ENCODE assay signal across 21 cellular contexts in the genomic region with DNA sequence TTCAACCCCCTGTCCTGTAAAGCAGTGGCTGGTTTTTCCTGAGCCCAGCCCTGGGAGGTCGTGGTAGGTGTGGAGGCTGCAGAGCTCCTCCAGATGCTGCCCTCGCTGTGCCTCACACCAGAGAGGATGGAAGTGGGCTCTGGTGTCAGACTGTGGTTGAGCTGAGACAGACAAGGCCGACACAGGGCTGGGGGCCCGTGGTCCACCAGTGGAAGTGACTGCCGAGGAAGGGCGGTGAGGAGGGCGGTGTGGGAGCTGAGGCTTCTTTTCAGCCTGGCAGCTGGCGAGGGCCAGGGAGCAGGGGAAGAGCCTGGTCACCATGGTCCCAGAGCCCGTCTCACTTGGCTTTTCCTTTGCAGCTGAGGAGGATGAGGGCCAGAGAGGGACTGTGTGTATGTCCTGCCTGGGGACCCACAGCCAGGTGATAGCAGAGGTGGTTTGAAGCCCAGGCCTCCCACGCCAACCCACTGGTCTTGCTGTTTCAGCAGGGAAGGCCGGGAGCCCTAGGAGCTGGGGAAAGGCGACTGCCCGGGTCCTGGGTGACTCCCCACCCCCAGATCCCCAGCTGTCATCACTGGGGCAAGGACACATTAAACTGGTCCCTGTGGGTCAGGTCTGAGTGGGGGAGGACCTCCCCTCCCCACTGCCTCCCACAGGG. TPM values are rescaled to one million over a fixed set of nuclear protein-coding genes. Genes with fewer than 3 reads are reported as not detected.
DNase-seq lines count a peak whose midpoint lies in the region; ATAC-seq and TF ChIP-seq lines count a peak whose summit lies in the region.
"Had no signal": no experiment of that assay in that cellular context is flagged by ENCODE, and none has a peak within 500 bp of the region (broad histone marks: within the 10 kb centered on the region; RNA-seq: fewer than 3 reads in every experiment).

No MANE protein-coding gene starts in this region.

- H3K27ac Mint-ChIP-seq in effector memory CD8-positive, alpha-beta T cell: peak overlapping the region; percentile 57 to 77
- H3K27ac Mint-ChIP-seq in natural killer cell: no peak overlapping the region
- H3K27ac Mint-ChIP-seq: CD8-positive, alpha-beta T cell had no signal

- intact Hi-C loops in cardiac septum (cut with DNase I): no loop called here
- intact Hi-C loops in left ventricle myocardium inferior (cut with micrococcal nuclease): no loop called here
- intact Hi-C loops in natural killer cell (cut with micrococcal nuclease): no loop called here
- intact Hi-C loops in spleen (cut with DNase I; ENCODE audit: low total_unique reads): no loop called here

- TF ChIP-seq CTCF in left ventricle myocardium inferior (IDR thresholded peaks at IDR 0.05; ENCODE audit: borderline replicate concordance) (no peak), natural killer cell (IDR thresholded peaks at IDR 0.05) (no peak), spleen (IDR thresholded peaks at IDR 0.05 in 8 of 11, conservative IDR thresholded peaks at IDR 0.05 in 3 of 11) (no peak)

- H3K9me3 Mint-ChIP-seq in effector memory CD8-positive, alpha-beta T cell: no peaks in the 10 kb centered on the region
- no peaks in the 10 kb centered on the region for H3K9me3 Mint-ChIP-seq in natural killer cell
- H3K9me3 Mint-ChIP-seq: CD8-positive, alpha-beta T cell had no signal

- peaks cover 38% of the 10 kb centered on the region for H3K4me1 ChIP-seq in left ventricle myocardium inferior
- H3K4me1 ChIP-seq in spleen: peaks cover 0 to 19% (median 6%) of the 10 kb centered on the region in 6 donors

- no peak overlapping the region for H3K4me3 ChIP-seq in left ventricle myocardium inferior
- H3K4me3 ChIP-seq in spleen: no peak overlapping the region
- H3K4me3 ChIP-seq: BLaER1 treated with 17β-estradiol and CSF1 and Interleukin-3, amounts not matched to agents 10 nM and 100 nM had no signal

- peaks cover 0 to 3% of the 10 kb centered on the region in 2 donors for H3K4me1 Mint-ChIP-seq in effector memory CD8-positive, alpha-beta T cell (ENCODE audit: low read depth in 2 of 2)
- peaks cover 8 to 9% of the 10 kb centered on the region in 2 donors for H3K4me1 Mint-ChIP-seq in natural killer cell

- DNase-seq in cardiac septum (ENCODE audit: low spot score) (peak; percentile 68), left ventricle myocardium inferior (no peak), natural killer cell (no peak), spleen (no peak)
- DNase-seq in effector memory CD8-positive, alpha-beta T cell: no peak
- DNase-seq in stimulated activated CD4-positive, alpha-beta T cell treated with anti-CD3 and anti-CD28 coated beads, Interleukin-1b, Interleukin-23, amount 100 ng/mL, for 48 hours: no peak
- DNase-seq in stimulated activated CD4-positive, alpha-beta T cell treated with anti-CD3 and anti-CD28 coated beads, Interleukin-4, amount 100 ng/mL, for 24 hours: no peak
- DNase-seq: Calu3; CD8-positive, alpha-beta T cell; DMS79; GOT3; KG1; NCI-H1105 treated with DMSO at 0.1 percent for 48 hours; NCI-H1694; NCI-H2107; NCI-H510A treated with DMSO at 0.1 percent for 48 hours; NCI-H774 had no signal

- H3K9me3 ChIP-seq in left ventricle myocardium inferior (replicated peaks) (no peaks in the 10 kb centered on the region), spleen (no peaks in the 10 kb centered on the region)
- H3K9me3 ChIP-seq: BLaER1 treated with 17β-estradiol and CSF1 and Interleukin-3, amounts not matched to agents 10 nM and 100 nM had no signal

- TF ChIP-seq POLR2A in spleen (IDR thresholded peaks at IDR 0.05): no peak

- no peaks in the 10 kb centered on the region for H3K27me3 Mint-ChIP-seq in effector memory CD8-positive, alpha-beta T cell
- peaks cover 0 to 3% of the 10 kb centered on the region in 2 donors for H3K27me3 Mint-ChIP-seq in natural killer cell (ENCODE audit: low read depth in 2 of 2)

- H3K36me3 Mint-ChIP-seq in effector memory CD8-positive, alpha-beta T cell (ENCODE audit: insufficient read depth): peaks cover 12% of the 10 kb centered on the region
- no peaks in the 10 kb centered on the region for H3K36me3 Mint-ChIP-seq in natural killer cell

- no peak overlapping the region for H3K27ac ChIP-seq in left ventricle myocardium inferior (replicated peaks)
- no peak overlapping the region for H3K27ac ChIP-seq in spleen
- H3K27ac ChIP-seq: BLaER1 treated with 17β-estradiol and CSF1 and Interleukin-3, amounts not matched to agents 10 nM and 100 nM had no signal

- H3K27me3 ChIP-seq in left ventricle myocardium inferior (ENCODE audit: low read depth): no peaks in the 10 kb centered on the region
- H3K27me3 ChIP-seq in spleen (replicated peaks in 1 of 7): no peaks in the 10 kb centered on the region
- H3K27me3 ChIP-seq: BLaER1 treated with 17β-estradiol and CSF1 and Interleukin-3, amounts not matched to agents 10 nM and 100 nM had no signal

- no peak overlapping the region for H3K4me3 Mint-ChIP-seq in effector memory CD8-positive, alpha-beta T cell
- no peak overlapping the region for H3K4me3 Mint-ChIP-seq in natural killer cell
- H3K4me3 Mint-ChIP-seq: CD8-positive, alpha-beta T cell had no signal

- 79 to 83% (median 80%) methylated on average over 9 to 13 of the region's 13 CpGs for WGBS in spleen, 5 donors

- no peak for ATAC-seq in effector memory CD8-positive, alpha-beta T cell (replicated peaks)
- peak; percentile 47 to 94 (median 47) for ATAC-seq in natural killer cell
- ATAC-seq: CD8-positive, alpha-beta T cell; HepG2; Right ventricle myocardium inferior had no signal

- H3K36me3 ChIP-seq in left ventricle myocardium inferior (peaks cover 9% of the 10 kb centered on the region), spleen (peaks cover 0 to 59% (median 12%) of the 10 kb centered on the region in 6 donors)

RNA-seq across cellular contexts. Expression of a gene that starts 8.5 kb away (rescaled TPM):
- total RNA-seq in cardiac septum (not detected), left ventricle myocardium inferior (not detected), natural killer cell (not detected), spleen (1 to 10 TPM in 1 of 7 donors, not detected in 6; 1.9 TPM)
- 1 to 10 TPM in 2 of 3 donors, under 1 TPM in 1; 0.59 to 4.0 (median 2.1) TPM for polyA plus RNA-seq in spleen
- total RNA-seq: Calu3; CD8-positive, alpha-beta T cell; HepG2; OCI-LY7 had no signal
- polyA plus RNA-seq: HepG2 had no signal

RNA-seq across cellular contexts. Expression of a gene that starts 34.7 kb away (rescaled TPM):
- total RNA-seq in cardiac septum (2.3 TPM), left ventricle myocardium inferior (1.5 TPM), natural killer cell (1,000 to 10,000 TPM; 4,938 to 8,199 (median 6,542) TPM), spleen (10 to 100 TPM; 17.4 to 87.8 (median 42.6) TPM)
- polyA plus RNA-seq in spleen: 10 to 100 TPM; 13.1 to 38.9 (median 31.5) TPM
- total RNA-seq: Calu3, HepG2, OCI-LY7 had no signal
- polyA plus RNA-seq: HepG2 had no signal

RNA-seq across cellular contexts. Expression of a gene that starts 43.5 kb away (rescaled TPM):
- total RNA-seq in cardiac septum: 28.4 TPM
- 32.1 TPM for total RNA-seq in left ventricle myocardium inferior
- total RNA-seq in natural killer cell: 10 to 100 TPM; 49.6 to 68.5 (median 63.2) TPM
- 10 to 100 TPM; 39.9 to 58.6 (median 50.5) TPM for total RNA-seq in spleen
- polyA plus RNA-seq in spleen: 10 to 100 TPM; 27.7 to 40.2 (median 32.5) TPM

RNA-seq across cellular contexts. Expression of a gene that starts 47.6 kb away (rescaled TPM):
- total RNA-seq in cardiac septum (26.3 TPM), left ventricle myocardium inferior (25.1 TPM), natural killer cell (10 to 100 TPM; 36.4 to 60.8 (median 48.4) TPM), spleen (10 to 100 TPM; 22.2 to 45.2 (median 33.2) TPM)
- polyA plus RNA-seq in spleen: 10 to 100 TPM; 16.0 to 25.3 (median 18.9) TPM

RNA-seq across cellular contexts. Expression of a gene that starts 57.0 kb away (rescaled TPM):
- total RNA-seq in cardiac septum (11.4 TPM), left ventricle myocardium inferior (10.1 TPM), natural killer cell (10 to 100 TPM; 10.4 to 13.3 (median 10.9) TPM), spleen (10 to 100 TPM in 6 of 7 donors, 1 to 10 TPM in 1; 9.4 to 17.4 (median 11.2) TPM)
- polyA plus RNA-seq in spleen: 10 to 100 TPM; 14.6 to 18.8 (median 14.8) TPM

Comparison
In these comparisons a context has a peak if more than half of its experiments do, and no peak if none do; other contexts are left out.
1. H3K27ac Mint-ChIP-seq: peak in effector memory CD8-positive, alpha-beta T cell (2 of 2); none in natural killer cell (0 of 2).
2. RNA of a gene that starts 34.7 kb away (total RNA-seq): 4,938 to 8,199 TPM in natural killer cell; 17.4 to 87.8 TPM in spleen, 2.3 TPM in cardiac septum (single experiment) and 1.5 TPM in left ventricle myocardium inferior (single experiment); every median in the first group is over 10 times any median in the second.